11 cellular contexts compared by ENCODE assay signal in genomic region chr6:127690092-127690491, GRCh38.
A peak's percentile ranks its signal among the peaks of the same experiment; 100 is the strongest.
DNase-seq lines count a peak whose midpoint lies in the region; ATAC-seq and TF ChIP-seq lines count a peak whose summit lies in the region.
"Had no signal": no experiment of that assay in that cellular context is flagged by ENCODE, and none has a peak within 500 bp of the region (broad histone marks: within the 10 kb centered on the region; RNA-seq: fewer than 3 reads in every experiment).

No MANE protein-coding gene starts in this region.

- H3K36me3 Mint-ChIP-seq in HFFc6 (ENCODE audit: low read depth) (no peaks in the 10 kb centered on the region), WTC11 (peaks cover 5% of the 10 kb centered on the region; the same call in 1 of the 2 replicates)
- peaks cover 70% of the 10 kb centered on the region for H3K36me3 Mint-ChIP-seq in CD8-positive, alpha-beta T cell
- no peaks in the 10 kb centered on the region for H3K36me3 Mint-ChIP-seq in stimulated activated memory B cell treated with anti-CD40 and anti-IgM and Interleukin-4, amounts not matched to agents 10 μg/mL and 1 μg/mL and 100 μg/mL, for 72 hours

- H3K4me1 ChIP-seq in CD8-positive, alpha-beta T cell (ENCODE audit: insufficient read depth, low read length), result no peaks in the 10 kb centered on the region

- no peaks in the 10 kb centered on the region for H3K27me3 ChIP-seq in kidney epithelial cell (ENCODE audit: control insufficient read depth, insufficient read depth, low read length)
- H3K27me3 ChIP-seq in CD8-positive, alpha-beta T cell (ENCODE audit: insufficient read depth, low read length), result no peaks in the 10 kb centered on the region

- DNase-seq in Ammon's horn (ENCODE audit: low spot score), result peak; percentile 22
- peak; percentile 16 for DNase-seq in HFFc6
- no peak for DNase-seq in WTC11 (ENCODE audit: low spot score)
- no peak for DNase-seq in kidney epithelial cell (ENCODE audit: low read depth)
- no peak for DNase-seq in activated T-cell treated with anti-CD3 and anti-CD28 coated beads, Interleukin-2, amount 50 U/mL, for 48 hours
- no peak for DNase-seq in CD8-positive, alpha-beta T cell
- DNase-seq: mucosa of descending colon, NCI-H2081 treated with DMSO at 0.1 percent for 48 hours had no signal

- H3K27ac Mint-ChIP-seq in HFFc6, result no peak overlapping the region
- no peak overlapping the region for H3K27ac Mint-ChIP-seq in WTC11
- no peak overlapping the region for H3K27ac Mint-ChIP-seq in CD8-positive, alpha-beta T cell
- H3K27ac Mint-ChIP-seq in stimulated activated memory B cell treated with anti-CD40 and anti-IgM and Interleukin-4, amounts not matched to agents 10 μg/mL and 1 μg/mL and 100 μg/mL, for 72 hours, result no peak overlapping the region

- ATAC-seq in WTC11 (peak; percentile 55; the same call in 1 of the 2 replicates), HG02840 (IDR thresholded peaks at IDR 0.05; ENCODE audit: low FRiP score, unreplicated experiment) (no peak)
- no peak for ATAC-seq in CD8-positive, alpha-beta T cell
- no peak for ATAC-seq in stimulated activated memory B cell treated with anti-CD40 and anti-IgM and Interleukin-4, amounts not matched to agents 10 μg/mL and 1 μg/mL and 100 μg/mL, for 72 hours
- ATAC-seq: mucosa of descending colon had no signal

- no peaks in the 10 kb centered on the region for H3K9me3 Mint-ChIP-seq in HFFc6
- H3K9me3 Mint-ChIP-seq in WTC11, result peaks cover 8% of the 10 kb centered on the region
- peaks cover 34% of the 10 kb centered on the region for H3K9me3 Mint-ChIP-seq in CD8-positive, alpha-beta T cell
- peaks cover 3% of the 10 kb centered on the region for H3K9me3 Mint-ChIP-seq in stimulated activated memory B cell treated with anti-CD40 and anti-IgM and Interleukin-4, amounts not matched to agents 10 μg/mL and 1 μg/mL and 100 μg/mL, for 72 hours

- peaks cover 5% of the 10 kb centered on the region for H3K9me3 ChIP-seq in CD8-positive, alpha-beta T cell (ENCODE audit: low read length)
- H3K9me3 ChIP-seq: mucosa of descending colon, thoracic aorta had no signal

- peak; percentile 81 for TF ChIP-seq CTCF in HFFc6 (IDR thresholded peaks at IDR 0.05)
- TF ChIP-seq CTCF in WTC11 (IDR thresholded peaks at IDR 0.05), result no peak; the same call in 1 of the 2 replicates
- peak; percentile 67 for TF ChIP-seq CTCF in kidney epithelial cell (IDR thresholded peaks at IDR 0.05; ENCODE audit: insufficient read depth, low read length, poor library complexity, severe bottlenecking)
- no peak for TF ChIP-seq CTCF in CD8-positive, alpha-beta T cell (IDR thresholded peaks at IDR 0.05)

- POLR2A ChIA-PET in WTC11 (lab: Charles Lee), result no interaction called here
- POLR2A ChIA-PET in CD8-positive, alpha-beta T cell (lab: Charles Lee), result no interaction called here

- no peak overlapping the region for H3K4me3 Mint-ChIP-seq in HFFc6
- no peak overlapping the region for H3K4me3 Mint-ChIP-seq in WTC11
- H3K4me3 Mint-ChIP-seq in CD8-positive, alpha-beta T cell, result no peak overlapping the region
- H3K4me3 Mint-ChIP-seq in stimulated activated memory B cell treated with anti-CD40 and anti-IgM and Interleukin-4, amounts not matched to agents 10 μg/mL and 1 μg/mL and 100 μg/mL, for 72 hours, result no peak overlapping the region

- intact Hi-C loops in CD8-positive, alpha-beta T cell (cut with DNase I, micrococcal nuclease), result no loop called here

- no peak overlapping the region for H3K27ac ChIP-seq in CD8-positive, alpha-beta T cell (ENCODE audit: low read depth, low read length)
- H3K27ac ChIP-seq: thoracic aorta had no signal

- H3K4me3 ChIP-seq in kidney epithelial cell (ENCODE audit: low read depth, low read length), result no peak overlapping the region
- no peak overlapping the region for H3K4me3 ChIP-seq in CD8-positive, alpha-beta T cell (ENCODE audit: low read depth, low read length)
- H3K4me3 ChIP-seq: mucosa of descending colon, thoracic aorta had no signal

- no peaks in the 10 kb centered on the region for H3K36me3 ChIP-seq in kidney epithelial cell (ENCODE audit: control insufficient read depth, insufficient read depth, low read length)
- H3K36me3 ChIP-seq in CD8-positive, alpha-beta T cell (ENCODE audit: insufficient read depth, low read length), result peaks cover 5% of the 10 kb centered on the region
- H3K36me3 ChIP-seq: thoracic aorta had no signal

- peaks cover 7% of the 10 kb centered on the region for H3K27me3 Mint-ChIP-seq in HFFc6 (ENCODE audit: insufficient read depth)
- no peaks in the 10 kb centered on the region for H3K27me3 Mint-ChIP-seq in WTC11 (ENCODE audit: low read depth)
- H3K27me3 Mint-ChIP-seq in CD8-positive, alpha-beta T cell (ENCODE audit: low read depth), result no peaks in the 10 kb centered on the region
- no peaks in the 10 kb centered on the region for H3K27me3 Mint-ChIP-seq in stimulated activated memory B cell treated with anti-CD40 and anti-IgM and Interleukin-4, amounts not matched to agents 10 μg/mL and 1 μg/mL and 100 μg/mL, for 72 hours

- H3K4me1 Mint-ChIP-seq in HFFc6 (ENCODE audit: low read depth) (no peaks in the 10 kb centered on the region), WTC11 (peaks cover 6% of the 10 kb centered on the region)
- no peaks in the 10 kb centered on the region for H3K4me1 Mint-ChIP-seq in CD8-positive, alpha-beta T cell (ENCODE audit: low read depth)
- no peaks in the 10 kb centered on the region for H3K4me1 Mint-ChIP-seq in stimulated activated memory B cell treated with anti-CD40 and anti-IgM and Interleukin-4, amounts not matched to agents 10 μg/mL and 1 μg/mL and 100 μg/mL, for 72 hours

- CTCF ChIA-PET in WTC11 (lab: Charles Lee), result interaction anchor here (0.6 to 2.2 kb wide), 9 partner anchors 49 to 174 kb away, joined by 3 to 14 read pairs (median 4); partner anchors contain the start of gene MTCL3
- CTCF ChIA-PET in CD8-positive, alpha-beta T cell (lab: Charles Lee), result no interaction called here

TF ChIP-seq in WTC11, 78 proteins besides CTCF, POLR2A, EP300 and RAD21 (continues in another document):
- no peak for TF ChIP-seq RELA (CRISPR knock-in tag; IDR thresholded peaks at IDR 0.05; ENCODE audit: borderline replicate concordance)
- no peak for TF ChIP-seq FOXP1 (CRISPR knock-in tag; IDR thresholded peaks at IDR 0.05; ENCODE audit: borderline replicate concordance)
- no peak for TF ChIP-seq SOX15 (CRISPR knock-in tag; IDR thresholded peaks at IDR 0.05)
- TF ChIP-seq NFE2L1 (CRISPR knock-in tag; IDR thresholded peaks at IDR 0.05), result no peak
- TF ChIP-seq JUN (CRISPR knock-in tag; IDR thresholded peaks at IDR 0.05), result no peak
- no peak for TF ChIP-seq ATF1 (CRISPR knock-in tag; IDR thresholded peaks at IDR 0.05)
- no peak for TF ChIP-seq IRF1 (CRISPR knock-in tag; IDR thresholded peaks at IDR 0.05)
- no peak for TF ChIP-seq ZNF512 (CRISPR knock-in tag; IDR thresholded peaks at IDR 0.05; ENCODE audit: borderline replicate concordance)
- TF ChIP-seq ZNF416 (CRISPR knock-in tag; IDR thresholded peaks at IDR 0.05), result no peak
- TF ChIP-seq ZNF532 (CRISPR knock-in tag; IDR thresholded peaks at IDR 0.05; ENCODE audit: borderline replicate concordance), result no peak
- no peak for TF ChIP-seq TEAD4 (CRISPR knock-in tag; IDR thresholded peaks at IDR 0.05)
- no peak for TF ChIP-seq CBFB (CRISPR knock-in tag; IDR thresholded peaks at IDR 0.05; ENCODE audit: low read depth)

Comparison
In these comparisons a context has a peak if more than half of its experiments do, and no peak if none do; other contexts are left out.
1. DNase-seq: peak in Ammon's horn (single experiment) and HFFc6 (single experiment); none in WTC11 (single experiment), kidney epithelial cell (single experiment), activated T-cell treated with anti-CD3 and anti-CD28 coated beads, Interleukin-2, amount 50 U/mL, for 48 hours (0 of 2) and CD8-positive, alpha-beta T cell (0 of 7).
2. CTCF ChIP-seq: peak in HFFc6 (single experiment) and kidney epithelial cell (single experiment); none in WTC11 (single experiment) and CD8-positive, alpha-beta T cell (single experiment).